8 cellular contexts compared by ENCODE assay signal in genomic region chr13:106532111-106532929, GRCh38. TPM values are rescaled to one million over a fixed set of nuclear protein-coding genes. Genes with fewer than 3 reads are reported as not detected.
DNase-seq lines count a peak whose midpoint lies in the region; ATAC-seq and TF ChIP-seq lines count a peak whose summit lies in the region.

No MANE protein-coding gene starts in this region.

- peak overlapping the region; percentile 49 for H3K4me3 Mint-ChIP-seq in CD8-positive, alpha-beta T cell
- peak overlapping the region; percentile 90 for H3K4me3 Mint-ChIP-seq in progenitor cell of endocrine pancreas (ENCODE audit: low read depth)

- H3K4me3 ChIP-seq in CD8-positive, alpha-beta T cell (ENCODE audit: low read depth, low read length) = no peak overlapping the region
- peak overlapping the region; percentile 61 for H3K4me3 ChIP-seq in fibroblast of the aortic adventitia (ENCODE audit: low read depth, low read length)

- DNase-seq in CD8-positive, alpha-beta T cell = no peak
- DNase-seq in RKO (ENCODE audit: low spot score) (peak; percentile 74), fibroblast of the aortic adventitia (ENCODE audit: low read depth) (peak; percentile 16), progenitor cell of endocrine pancreas (ENCODE audit: low spot score, unreplicated experiment) (no peak), HuH-7 (ENCODE audit: low spot score) (no peak), epidermal melanocyte (ENCODE audit: insufficient read length, low spot score) (no peak), NCI-H345 treated with DMSO at 0.1 percent for 48 hours (lab: John Stamatoyannopoulos, UW; ENCODE audit: unreplicated experiment) (no peak)

- H3K9me3 Mint-ChIP-seq in CD8-positive, alpha-beta T cell = no peaks in the 10 kb centered on the region
- no peaks in the 10 kb centered on the region for H3K9me3 Mint-ChIP-seq in progenitor cell of endocrine pancreas (ENCODE audit: low read depth)

- no peak overlapping the region for H3K27ac Mint-ChIP-seq in CD8-positive, alpha-beta T cell
- peak overlapping the region; percentile 96 for H3K27ac Mint-ChIP-seq in progenitor cell of endocrine pancreas

- no peak for ATAC-seq in CD8-positive, alpha-beta T cell
- no peak for ATAC-seq in GM18502 (IDR thresholded peaks at IDR 0.05; ENCODE audit: poor library complexity, unreplicated experiment)

- H3K9me3 ChIP-seq in CD8-positive, alpha-beta T cell (ENCODE audit: low read length) = no peaks in the 10 kb centered on the region

- H3K4me1 Mint-ChIP-seq in CD8-positive, alpha-beta T cell (ENCODE audit: low read depth) = peaks cover 20% of the 10 kb centered on the region
- H3K4me1 Mint-ChIP-seq in progenitor cell of endocrine pancreas (ENCODE audit: low read depth) = peaks cover 58% of the 10 kb centered on the region

- no peaks in the 10 kb centered on the region for H3K36me3 Mint-ChIP-seq in CD8-positive, alpha-beta T cell
- H3K36me3 Mint-ChIP-seq in progenitor cell of endocrine pancreas (ENCODE audit: insufficient read depth) = no peaks in the 10 kb centered on the region

- H3K36me3 ChIP-seq in CD8-positive, alpha-beta T cell (ENCODE audit: insufficient read depth, low read length) = no peaks in the 10 kb centered on the region

- H3K4me1 ChIP-seq in CD8-positive, alpha-beta T cell (ENCODE audit: insufficient read depth, low read length) = peaks cover 15% of the 10 kb centered on the region

- H3K27me3 ChIP-seq in CD8-positive, alpha-beta T cell (ENCODE audit: insufficient read depth, low read length) = peaks cover 15% of the 10 kb centered on the region

- intact Hi-C loops in CD8-positive, alpha-beta T cell (cut with DNase I, micrococcal nuclease) = loop anchor here (5.0 to 10.0 kb wide), 2 partner anchors 1118 to 1960 kb away; no protein-coding TSS in a partner anchor

- POLR2A ChIA-PET in CD8-positive, alpha-beta T cell (lab: Charles Lee) = no interaction called here

- no peak for TF ChIP-seq CTCF in CD8-positive, alpha-beta T cell (IDR thresholded peaks at IDR 0.05)
- TF ChIP-seq CTCF in fibroblast of the aortic adventitia (IDR thresholded peaks at IDR 0.05; ENCODE audit: insufficient read depth, low read length) = no peak
- no peak for TF ChIP-seq CTCF in progenitor cell of endocrine pancreas (IDR thresholded peaks at IDR 0.05; ENCODE audit: unreplicated experiment)

- H3K27me3 Mint-ChIP-seq in CD8-positive, alpha-beta T cell (ENCODE audit: low read depth) = peaks cover 42% of the 10 kb centered on the region
- H3K27me3 Mint-ChIP-seq in progenitor cell of endocrine pancreas = no peaks in the 10 kb centered on the region

- no peak overlapping the region for H3K27ac ChIP-seq in CD8-positive, alpha-beta T cell (ENCODE audit: low read depth, low read length)

- CTCF ChIA-PET in CD8-positive, alpha-beta T cell (lab: Charles Lee) = no interaction called here

RNA-seq across cellular contexts. Expression of gene EFNB2, which starts 3.1 kb away (rescaled TPM):
- total RNA-seq in CD8-positive, alpha-beta T cell = under 1 TPM; 0.57 to 0.61 TPM
- total RNA-seq in fibroblast of the aortic adventitia (ENCODE audit: low replicate concordance) (3.4 and 5.5 TPM in 2 replicates), progenitor cell of endocrine pancreas (44.2 and 50.8 TPM in 2 replicates)

RNA-seq across cellular contexts. Expression of gene ARGLU1, which starts 35.6 kb away (rescaled TPM):
- 100 to 1,000 TPM; 130 to 145 TPM for total RNA-seq in CD8-positive, alpha-beta T cell
- total RNA-seq in fibroblast of the aortic adventitia (ENCODE audit: low replicate concordance) = 41.8 and 64.1 TPM in 2 replicates
- total RNA-seq in progenitor cell of endocrine pancreas = 148 and 149 TPM in 2 replicates

Comparison
In these comparisons a context has a peak if more than half of its experiments do, and no peak if none do; other contexts are left out.
1. DNase-seq: peak in RKO (single experiment) and fibroblast of the aortic adventitia (single experiment); none in CD8-positive, alpha-beta T cell (0 of 7), progenitor cell of endocrine pancreas (single experiment), HuH-7 (single experiment), epidermal melanocyte (single experiment) and NCI-H345 treated with DMSO at 0.1 percent for 48 hours (single experiment).